Comparison of ENCODE assay signal across 1 cellular context in the genomic region with DNA sequence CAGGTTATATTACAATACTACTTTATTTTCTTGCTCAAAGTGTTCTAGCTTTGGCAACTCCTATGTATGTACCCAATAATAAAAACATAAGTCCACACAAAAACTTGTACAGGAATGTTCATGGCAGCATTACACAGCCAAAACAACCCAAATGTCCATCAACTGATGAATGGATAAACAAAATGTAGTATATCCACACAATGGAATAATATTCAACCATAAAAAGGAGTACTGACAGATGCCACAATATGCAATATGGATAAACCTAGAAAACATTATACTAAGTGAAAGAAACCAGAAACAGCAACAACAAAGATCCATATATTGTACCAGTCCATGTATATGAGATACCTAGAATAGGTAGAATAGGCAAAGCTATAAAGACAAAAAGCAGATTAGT.
A peak's percentile ranks its signal among the peaks of the same experiment; 100 is the strongest.
TF ChIP-seq lines count a peak whose summit lies in the region.

No MANE protein-coding gene starts in this region.

TF ChIP-seq in HEK293, 187 proteins besides CTCF, POLR2A, EP300 and RAD21 (continued from another document):
- TF ChIP-seq ZFHX2 (tag by site-specific recombination; conservative IDR thresholded peaks at IDR 0.05) (no peak), ZNF146 (tag by site-specific recombination; IDR thresholded peaks at IDR 0.05) (0 out of 2 replicates have a peak, but pooled peaks have one; percentile 60), ZNF658 (tag by site-specific recombination; IDR thresholded peaks at IDR 0.05) (no peak), ZNF843 (tag by site-specific recombination; IDR thresholded peaks at IDR 0.05) (no peak), ZNF600 (tag by site-specific recombination; IDR thresholded peaks at IDR 0.05) (no peak), ZNF677 (tag by site-specific recombination; IDR thresholded peaks at IDR 0.05) (no peak), ZNF514 (tag by site-specific recombination; IDR thresholded peaks at IDR 0.05) (no peak), FEZF1 (tag by site-specific recombination; IDR thresholded peaks at IDR 0.05) (no peak)
- TF ChIP-seq, protein P1, sequence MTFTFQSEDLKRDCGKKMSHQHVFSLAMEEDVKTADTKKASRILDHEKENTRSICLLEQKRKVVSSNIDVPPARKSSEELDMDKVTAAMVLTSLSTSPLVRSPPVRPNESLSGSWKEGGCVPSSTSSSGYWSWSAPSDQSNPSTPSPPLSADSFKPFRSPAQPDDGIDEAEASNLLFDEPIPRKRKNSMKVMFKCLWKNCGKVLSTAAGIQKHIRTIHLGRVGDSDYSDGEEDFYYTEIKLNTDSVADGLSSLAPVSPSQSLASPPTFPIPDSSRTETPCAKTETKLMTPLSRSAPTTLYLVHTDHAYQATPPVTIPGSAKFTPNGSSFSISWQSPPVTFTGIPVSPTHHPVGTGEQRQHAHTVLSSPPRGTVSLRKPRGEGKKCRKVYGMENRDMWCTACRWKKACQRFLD (tag by site-specific recombination; IDR thresholded peaks at IDR 0.05), result no peak
